In the genomic region with DNA sequence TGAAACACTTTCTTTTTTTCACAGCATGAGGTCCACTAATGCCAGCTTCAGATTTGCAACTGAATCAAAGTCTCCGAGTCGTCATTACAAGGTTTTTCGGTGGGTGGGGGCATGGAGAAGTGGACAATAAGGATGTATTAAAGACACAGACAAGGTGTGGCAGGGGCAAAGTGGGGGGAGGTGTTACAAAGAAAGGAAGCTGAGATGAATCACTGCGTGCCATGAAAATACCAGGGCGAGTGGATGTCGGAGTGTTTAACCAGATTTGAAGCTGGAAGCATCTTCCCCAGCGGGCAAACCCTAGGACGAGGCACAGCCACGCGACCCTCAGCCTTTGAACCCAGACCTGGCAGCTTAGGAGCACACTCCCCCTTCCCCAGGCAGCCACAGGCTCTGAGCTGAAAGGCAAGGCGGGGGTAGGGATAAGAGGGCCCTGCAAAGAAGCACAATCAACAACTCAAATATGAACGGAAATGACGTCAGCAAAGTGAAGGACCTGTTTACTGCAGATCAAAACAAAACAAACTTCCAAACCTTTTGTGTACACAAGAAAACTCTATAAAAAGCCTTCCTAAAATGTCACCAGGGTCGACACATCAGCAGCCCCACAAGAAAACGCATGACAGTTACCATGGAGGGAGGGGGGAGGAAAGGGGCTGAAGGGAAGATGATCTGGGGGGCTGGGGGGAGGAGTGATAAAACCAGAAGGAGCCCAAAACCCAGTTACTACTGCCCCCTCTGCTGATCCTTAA, we compare ENCODE assay signal across 10 cellular contexts. TPM values are rescaled to one million over a fixed set of nuclear protein-coding genes. Genes with fewer than 3 reads are reported as not detected.
DNase-seq lines count a peak whose midpoint lies in the region; ATAC-seq lines count a peak whose summit lies in the region.
"Had no signal": no experiment of that assay in that cellular context is flagged by ENCODE, and none has a peak within 500 bp of the region (broad histone marks: within the 10 kb centered on the region; RNA-seq: fewer than 3 reads in every experiment).

No MANE protein-coding gene starts in this region.

- H3K36me3 ChIP-seq in muscle layer of duodenum (ENCODE audit: control insufficient read depth in 1 of 2, insufficient read depth in 2 of 2, low read length in 2 of 2), result peaks cover 0 to 6% of the 10 kb centered on the region in 2 donors

- no peaks in the 10 kb centered on the region for H3K9me3 ChIP-seq in muscle layer of duodenum (ENCODE audit: control insufficient read depth in 1 of 2, low read length in 2 of 2)

- H3K27ac ChIP-seq in cingulate gyrus (ENCODE audit: low read depth, low read length) (peak overlapping the region; percentile 80), muscle layer of duodenum (ENCODE audit: low read length) (peak overlapping the region; percentile 68)

- H3K9me3 Mint-ChIP-seq in activated T-helper 17 cell treated with anti-CD3 and anti-CD28 coated beads, Interleukin-2, amount 50 U/mL, for 72 hours, result no peaks in the 10 kb centered on the region
- H3K9me3 Mint-ChIP-seq: activated CD4-positive, alpha-beta memory T cell treated with anti-CD3 and anti-CD28 coated beads, Interleukin-2, amount 10 ng/mL, durations not matched to agents 7 days and 5 days had no signal

- peaks cover 6% of the 10 kb centered on the region for H3K36me3 Mint-ChIP-seq in activated T-helper 17 cell treated with anti-CD3 and anti-CD28 coated beads, Interleukin-2, amount 50 U/mL, for 72 hours (ENCODE audit: low read depth)

- ATAC-seq in activated T-helper 17 cell treated with anti-CD3 and anti-CD28 coated beads, Interleukin-2, amount 50 U/mL, for 72 hours (replicated peaks), result no peak
- ATAC-seq in HG03159 (IDR thresholded peaks at IDR 0.05; ENCODE audit: unreplicated experiment) (no peak), HG02642 (IDR thresholded peaks at IDR 0.05; ENCODE audit: poor library complexity, unreplicated experiment) (no peak)

- H3K27ac Mint-ChIP-seq in activated T-helper 17 cell treated with anti-CD3 and anti-CD28 coated beads, Interleukin-2, amount 50 U/mL, for 72 hours, result no peak overlapping the region
- H3K27ac Mint-ChIP-seq: activated CD4-positive, alpha-beta memory T cell treated with anti-CD3 and anti-CD28 coated beads, Interleukin-2, amount 10 ng/mL, durations not matched to agents 7 days and 5 days had no signal

- peaks cover 28% of the 10 kb centered on the region for H3K27me3 Mint-ChIP-seq in activated T-helper 17 cell treated with anti-CD3 and anti-CD28 coated beads, Interleukin-2, amount 50 U/mL, for 72 hours

- peak; percentile 63 for DNase-seq in COLO668 (lab: John Stamatoyannopoulos, UW; ENCODE audit: unreplicated experiment)
- DNase-seq in NCI-H1436 treated with DMSO at 0.1 percent for 48 hours (lab: John Stamatoyannopoulos, UW), result peak; percentile 51
- no peak for DNase-seq in HuH-7.5 (ENCODE audit: low spot score)
- DNase-seq: activated CD4-positive, alpha-beta memory T cell treated with anti-CD3 and anti-CD28 coated beads, Interleukin-2, amount 10 ng/mL, durations not matched to agents 7 days and 5 days; GDM1 had no signal

- peaks cover 6 to 41% of the 10 kb centered on the region in 2 donors for H3K4me1 ChIP-seq in muscle layer of duodenum (ENCODE audit: control insufficient read depth in 1 of 2, insufficient read depth in 2 of 2, low read length in 2 of 2)

- no peak overlapping the region for H3K4me3 Mint-ChIP-seq in activated T-helper 17 cell treated with anti-CD3 and anti-CD28 coated beads, Interleukin-2, amount 50 U/mL, for 72 hours
- H3K4me3 Mint-ChIP-seq: activated CD4-positive, alpha-beta memory T cell treated with anti-CD3 and anti-CD28 coated beads, Interleukin-2, amount 10 ng/mL, durations not matched to agents 7 days and 5 days had no signal

- H3K4me3 ChIP-seq in muscle layer of duodenum (ENCODE audit: low read depth in 1 of 2, low read length in 2 of 2), result no peak overlapping the region

- no peaks in the 10 kb centered on the region for H3K27me3 ChIP-seq in muscle layer of duodenum (ENCODE audit: low read depth, low read length)

- peaks cover 14% of the 10 kb centered on the region for H3K4me1 Mint-ChIP-seq in activated T-helper 17 cell treated with anti-CD3 and anti-CD28 coated beads, Interleukin-2, amount 50 U/mL, for 72 hours

RNA-seq across cellular contexts. Expression of gene ZFHX3, which starts 5.6 kb away (rescaled TPM):
- total RNA-seq in activated T-helper 17 cell treated with anti-CD3 and anti-CD28 coated beads, Interleukin-2, amount 50 U/mL, for 72 hours, result under 1 TPM; 0.21 to 0.22 TPM
